Comparison of ENCODE assay signal across 8 cellular contexts in genomic region chr3:37174532-37175126, GRCh38. TPM values are rescaled to one million over a fixed set of nuclear protein-coding genes. Genes with fewer than 3 reads are reported as not detected.
DNase-seq lines count a peak whose midpoint lies in the region; ATAC-seq and TF ChIP-seq lines count a peak whose summit lies in the region.

A gene with protein sequence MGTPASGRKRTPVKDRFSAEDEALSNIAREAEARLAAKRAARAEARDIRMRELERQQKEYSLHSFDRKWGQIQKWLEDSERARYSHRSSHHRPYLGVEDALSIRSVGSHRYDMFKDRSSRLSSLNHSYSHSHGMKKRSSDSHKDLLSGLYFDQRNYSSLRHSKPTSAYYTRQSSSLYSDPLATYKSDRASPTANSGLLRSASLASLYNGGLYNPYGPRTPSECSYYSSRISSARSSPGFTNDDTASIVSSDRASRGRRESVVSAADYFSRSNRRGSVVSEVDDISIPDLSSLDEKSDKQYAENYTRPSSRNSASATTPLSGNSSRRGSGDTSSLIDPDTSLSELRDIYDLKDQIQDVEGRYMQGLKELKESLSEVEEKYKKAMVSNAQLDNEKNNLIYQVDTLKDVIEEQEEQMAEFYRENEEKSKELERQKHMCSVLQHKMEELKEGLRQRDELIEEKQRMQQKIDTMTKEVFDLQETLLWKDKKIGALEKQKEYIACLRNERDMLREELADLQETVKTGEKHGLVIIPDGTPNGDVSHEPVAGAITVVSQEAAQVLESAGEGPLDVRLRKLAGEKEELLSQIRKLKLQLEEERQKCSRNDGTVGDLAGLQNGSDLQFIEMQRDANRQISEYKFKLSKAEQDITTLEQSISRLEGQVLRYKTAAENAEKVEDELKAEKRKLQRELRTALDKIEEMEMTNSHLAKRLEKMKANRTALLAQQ (minus strand): TSS chr3:37174582. CDS start chr3:37148983, 25,599 bp downstream.

- H3K4me1 ChIP-seq in cardiac muscle cell (ENCODE audit: low read depth), result peaks cover 12% of the 10 kb centered on the region
- H3K4me1 ChIP-seq in trophoblast cell (ENCODE audit: control insufficient read depth in 1 of 2, insufficient read depth in 2 of 2, low read length in 2 of 2), result peaks cover 0 to 5% of the 10 kb centered on the region in 2 experiments

- H3K4me3 Mint-ChIP-seq in activated T-helper 2 cell treated with anti-CD3 and anti-CD28 coated beads, Interferon-gamma antibody, Interleukin-2, Interleukin-4, amounts not matched to agents 10 μg/mL and 5 μg/mL and 100 μg/mL, durations not matched to agents 14 hours and 24 hours and 36 hours (ENCODE audit: low read depth), result peak within 1 kb of the TSS; percentile 90

- no peaks in the 10 kb centered on the region for H3K9me3 Mint-ChIP-seq in activated T-helper 2 cell treated with anti-CD3 and anti-CD28 coated beads, Interferon-gamma antibody, Interleukin-2, Interleukin-4, amounts not matched to agents 10 μg/mL and 5 μg/mL and 100 μg/mL, durations not matched to agents 14 hours and 24 hours and 36 hours

- H3K4me3 ChIP-seq in cardiac muscle cell (peak within 1 kb of the TSS; percentile 77), trophoblast cell (ENCODE audit: low read depth, low read length) (peak within 1 kb of the TSS; percentile 100)

- intact Hi-C loops in activated T-helper 2 cell treated with anti-CD3 and anti-CD28 coated beads, Interferon-gamma antibody, Interleukin-2, Interleukin-4, amounts not matched to agents 10 μg/mL and 5 μg/mL and 100 μg/mL, durations not matched to agents 14 hours and 24 hours and 36 hours (cut with micrococcal nuclease), result loop anchor here (1.0 kb wide), 2 partner anchors 11 to 35 kb away; no protein-coding TSS in a partner anchor

- no peak within 1 kb of the TSS for H2BK12ac ChIP-seq in trophoblast cell (ENCODE audit: low read length)

- H3K14ac ChIP-seq in trophoblast cell (ENCODE audit: low read length), result no peak within 1 kb of the TSS

- H2BK5ac ChIP-seq in trophoblast cell (ENCODE audit: low read depth, low read length, poor library complexity), result no peak within 1 kb of the TSS

- H3K36me3 ChIP-seq in cardiac muscle cell (no peaks in the 10 kb centered on the region), trophoblast cell (ENCODE audit: control insufficient read depth in 1 of 2, insufficient read depth in 2 of 2, low read length in 2 of 2) (peaks cover 6 to 7% of the 10 kb centered on the region in 2 experiments)

- no peaks in the 10 kb centered on the region for H3K27me3 Mint-ChIP-seq in activated T-helper 2 cell treated with anti-CD3 and anti-CD28 coated beads, Interferon-gamma antibody, Interleukin-2, Interleukin-4, amounts not matched to agents 10 μg/mL and 5 μg/mL and 100 μg/mL, durations not matched to agents 14 hours and 24 hours and 36 hours (ENCODE audit: low read depth)

- WGBS in trophoblast cell (ENCODE audit: extremely low coverage, insufficient coverage, insufficient read length), result 100% methylated on average over 1 of the region's 5 CpGs

- H3K9ac ChIP-seq in trophoblast cell (ENCODE audit: low read length), result peak within 1 kb of the TSS; percentile 86

- H3K23ac ChIP-seq in trophoblast cell (ENCODE audit: low read length), result no peak within 1 kb of the TSS

- no peak within 1 kb of the TSS for H3K4ac ChIP-seq in trophoblast cell (ENCODE audit: low read depth, low read length)

- peak within 1 kb of the TSS; percentile 93 for H3K4me2 ChIP-seq in trophoblast cell (ENCODE audit: low read length)

- no peak for DNase-seq in activated CD8-positive, alpha-beta memory T cell treated with anti-CD3 and anti-CD28 coated beads, Interleukin-2, amount 50 U/mL, for 4 hours
- no peak for DNase-seq in activated T-helper 2 cell treated with anti-CD3 and anti-CD28 coated beads, Interferon-gamma antibody, Interleukin-2, Interleukin-4, amounts not matched to agents 10 μg/mL and 5 μg/mL and 100 μg/mL, durations not matched to agents 14 hours and 24 hours and 36 hours (ENCODE audit: low spot score)
- DNase-seq in cardiac muscle cell (ENCODE audit: low read depth in 1 of 2, low spot score in 1 of 2) (peak in 1 of 2 donors; percentile 70), trophoblast cell (peak; percentile 41 to 70), NCI-H146 (lab: John Stamatoyannopoulos, UW) (no peak)
- DNase-seq in NK-92 treated with Interleukin-12 subunit alpha and Interleukin-12 subunit beta, amount 100 ng/mL, for 24 hours (lab: John Stamatoyannopoulos, UW), result no peak

- CTCF ChIA-PET in activated CD8-positive, alpha-beta memory T cell treated with anti-CD3 and anti-CD28 coated beads for 36 hours (lab: Charles Lee), result no interaction called here

- peak within 1 kb of the TSS; percentile 79 for H3K27ac Mint-ChIP-seq in activated T-helper 2 cell treated with anti-CD3 and anti-CD28 coated beads, Interferon-gamma antibody, Interleukin-2, Interleukin-4, amounts not matched to agents 10 μg/mL and 5 μg/mL and 100 μg/mL, durations not matched to agents 14 hours and 24 hours and 36 hours

- peak; percentile 38 for ATAC-seq in HG03575 (IDR thresholded peaks at IDR 0.05; ENCODE audit: extremely low read depth, insufficient number of reproducible peaks, low FRiP score, unreplicated experiment)

- H3K36me3 Mint-ChIP-seq in activated T-helper 2 cell treated with anti-CD3 and anti-CD28 coated beads, Interferon-gamma antibody, Interleukin-2, Interleukin-4, amounts not matched to agents 10 μg/mL and 5 μg/mL and 100 μg/mL, durations not matched to agents 14 hours and 24 hours and 36 hours (ENCODE audit: low read depth), result peaks cover 53% of the 10 kb centered on the region

- no peak within 1 kb of the TSS for H2BK120ac ChIP-seq in trophoblast cell (ENCODE audit: insufficient read depth, low read length, poor library complexity)

- peaks cover 10% of the 10 kb centered on the region for H3K79me2 ChIP-seq in trophoblast cell (ENCODE audit: control insufficient read depth, insufficient read depth, low read length, poor library complexity)

- no peak within 1 kb of the TSS for H2AK5ac ChIP-seq in trophoblast cell (ENCODE audit: low read length)

- H3K27me3 ChIP-seq in cardiac muscle cell (no peaks in the 10 kb centered on the region), trophoblast cell (ENCODE audit: insufficient read depth, low read length) (no peaks in the 10 kb centered on the region)

- H2AFZ ChIP-seq in trophoblast cell (ENCODE audit: insufficient read depth, low read length, poor library complexity), result no peak within 1 kb of the TSS

- H3K79me1 ChIP-seq in trophoblast cell (ENCODE audit: low read length), result peaks cover 9% of the 10 kb centered on the region

- peaks cover 53% of the 10 kb centered on the region for H3K4me1 Mint-ChIP-seq in activated T-helper 2 cell treated with anti-CD3 and anti-CD28 coated beads, Interferon-gamma antibody, Interleukin-2, Interleukin-4, amounts not matched to agents 10 μg/mL and 5 μg/mL and 100 μg/mL, durations not matched to agents 14 hours and 24 hours and 36 hours (ENCODE audit: low read depth)

- H3K9me3 ChIP-seq in cardiac muscle cell (ENCODE audit: low read depth), result no peaks in the 10 kb centered on the region
- H3K9me3 ChIP-seq in trophoblast cell (ENCODE audit: insufficient read depth, low read depth, low read length), result no peaks in the 10 kb centered on the region

- H3K27ac ChIP-seq in cardiac muscle cell, result peak within 1 kb of the TSS; percentile 92
- H3K27ac ChIP-seq in trophoblast cell (ENCODE audit: low read depth, low read length), result peak within 1 kb of the TSS; percentile 90

- H3K18ac ChIP-seq in trophoblast cell (ENCODE audit: low read length), result no peak within 1 kb of the TSS

- H4K91ac ChIP-seq in trophoblast cell (ENCODE audit: low read depth, low read length), result no peak within 1 kb of the TSS

- no peak within 1 kb of the TSS for H4K8ac ChIP-seq in trophoblast cell (ENCODE audit: low read depth, low read length)

- POLR2A ChIA-PET in activated CD8-positive, alpha-beta memory T cell treated with anti-CD3 and anti-CD28 coated beads for 36 hours (lab: Charles Lee), result no interaction called here

- H4K12ac ChIP-seq in trophoblast cell (ENCODE audit: low read depth, low read length), result no peak within 1 kb of the TSS

- TF ChIP-seq CTCF in cardiac muscle cell (IDR thresholded peaks at IDR 0.05; ENCODE audit: low read depth, low read length), result no peak

RNA-seq across cellular contexts. Expression of the gene that starts here (rescaled TPM):
- total RNA-seq in activated CD8-positive, alpha-beta memory T cell treated with anti-CD3 and anti-CD28 coated beads for 36 hours, result 10 to 100 TPM; 31.6 to 36.1 TPM
- total RNA-seq in activated T-helper 2 cell treated with anti-CD3 and anti-CD28 coated beads, Interferon-gamma antibody, Interleukin-2, Interleukin-4, amounts not matched to agents 10 μg/mL and 5 μg/mL and 100 μg/mL, durations not matched to agents 14 hours and 24 hours and 36 hours, result 36.8 and 38.3 TPM in 2 replicates
- 61.2 and 92.6 TPM in 2 replicates for total RNA-seq in cardiac muscle cell
- 55.9 and 68.2 TPM in 2 replicates for polyA plus RNA-seq in cardiac muscle cell
- polyA plus RNA-seq in trophoblast cell (2013), result 38.9 and 39.7 TPM in 2 replicates

Comparison
In these comparisons a context has a peak if more than half of its experiments do, and no peak if none do; other contexts are left out.
1. DNase-seq: peak in trophoblast cell (2 of 2); none in activated CD8-positive, alpha-beta memory T cell treated with anti-CD3 and anti-CD28 coated beads, Interleukin-2, amount 50 U/mL, for 4 hours (single experiment), activated T-helper 2 cell treated with anti-CD3 and anti-CD28 coated beads, Interferon-gamma antibody, Interleukin-2, Interleukin-4, amounts not matched to agents 10 μg/mL and 5 μg/mL and 100 μg/mL, durations not matched to agents 14 hours and 24 hours and 36 hours (single experiment), NK-92 treated with Interleukin-12 subunit alpha and Interleukin-12 subunit beta, amount 100 ng/mL, for 24 hours (single experiment) and NCI-H146 (single experiment).